8 cellular contexts compared by ENCODE assay signal in the genomic region with DNA sequence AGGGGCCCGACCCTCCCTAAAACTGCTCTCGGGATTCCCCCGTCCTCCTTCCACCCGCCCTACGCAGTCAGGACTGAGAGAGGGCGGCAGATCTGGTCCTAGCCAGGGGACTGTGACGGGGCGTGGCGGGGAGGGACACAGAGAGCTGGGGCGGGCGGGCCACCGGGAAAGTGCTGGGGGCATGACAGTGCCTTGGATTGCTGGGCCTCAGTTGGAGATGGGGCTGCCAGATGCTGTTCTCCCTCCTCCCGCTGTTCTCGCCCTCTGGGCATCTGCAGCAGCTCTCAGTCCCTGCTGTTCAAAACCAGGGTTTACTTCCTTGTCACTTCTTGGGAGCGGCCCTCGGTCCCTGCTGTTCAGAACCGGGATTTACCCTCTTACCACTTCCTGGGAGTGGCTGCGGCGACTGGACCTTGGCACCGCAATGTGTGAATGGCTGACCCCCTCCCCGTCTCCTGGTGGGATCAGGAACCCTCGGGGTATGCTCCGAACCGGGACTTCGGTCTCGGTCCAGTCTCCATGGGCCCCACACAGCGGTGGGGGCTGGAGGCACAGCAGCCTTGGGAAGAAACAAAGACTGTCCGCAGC. TPM values are rescaled to one million over a fixed set of nuclear protein-coding genes. Genes with fewer than 3 reads are reported as not detected.
DNase-seq lines count a peak whose midpoint lies in the region; FAIRE-seq and TF ChIP-seq lines count a peak whose summit lies in the region.

No MANE protein-coding gene starts in this region.

- 1 to 3% (median 2%) methylated on average over 18 to 28 of the region's 28 CpGs for WGBS in stomach, 5 donors

- H3K4me3 ChIP-seq in AG09309 (ENCODE audit: control insufficient read depth, low read depth, low read length) (peak overlapping the region; percentile 58), HEK293 (ENCODE audit: low read depth, low read length) (no peak overlapping the region), breast epithelium (peak overlapping the region; percentile 61 to 86 (median 70)), stomach (peak overlapping the region; percentile 54 to 79 (median 61))

- H3K27me3 ChIP-seq in breast epithelium (no peaks in the 10 kb centered on the region), stomach (peaks cover 0 to 49% (median 0%) of the 10 kb centered on the region in 3 donors)

- H3K36me3 ChIP-seq in HEK293 (ENCODE audit: control insufficient read depth in 2 of 2, insufficient read depth in 1 of 2, low read length in 2 of 2), result no peaks in the 10 kb centered on the region
- H3K36me3 ChIP-seq in breast epithelium, result no peaks in the 10 kb centered on the region
- H3K36me3 ChIP-seq in stomach, result no peaks in the 10 kb centered on the region

- no peak overlapping the region for H3K27ac ChIP-seq in HEK293 (ENCODE audit: extremely low read depth, low read depth, low read length)
- peak overlapping the region; percentile 65 to 72 for H3K27ac ChIP-seq in breast epithelium
- H3K27ac ChIP-seq in stomach, result peak overlapping the region; percentile 39 to 95 (median 86)

- no peak for DNase-seq in AG09309 (ENCODE audit: low read depth)
- peak; percentile 50 to 64 for DNase-seq in breast epithelium (ENCODE audit: low spot score in 2 of 2)
- DNase-seq in kidney glomerular epithelial cell (lab: John Stamatoyannopoulos, UW), result peak; percentile 1
- DNase-seq in stomach, result peak; percentile 81
- DNase-seq in GM19239 (ENCODE audit: insufficient read length, low spot score), result no peak
- no peak for DNase-seq in NCI-H2029 treated with DMSO at 0.1 percent for 48 hours (lab: John Stamatoyannopoulos, UW)
- DNase-seq in GF-D8 (lab: John Stamatoyannopoulos, UW), result no peak

- H3K4me1 ChIP-seq in HEK293 (ENCODE audit: control insufficient read depth, insufficient read depth, low read length), result peaks cover 4% of the 10 kb centered on the region; the same call in 1 of the 2 replicates
- peaks cover 4 to 10% of the 10 kb centered on the region in 2 donors for H3K4me1 ChIP-seq in breast epithelium
- H3K4me1 ChIP-seq in stomach, result peaks cover 46 to 68% (median 63%) of the 10 kb centered on the region in 4 donors

- H3K9me3 ChIP-seq in HEK293 (ENCODE audit: control insufficient read depth, insufficient read depth, low read depth, low read length), result no peaks in the 10 kb centered on the region
- H3K9me3 ChIP-seq in breast epithelium, result no peaks in the 10 kb centered on the region
- H3K9me3 ChIP-seq in stomach, result no peaks in the 10 kb centered on the region

- FAIRE-seq in GM19239 (lab: Jason Lieb, UNC), result no peak

- TF ChIP-seq EP300 in stomach (IDR thresholded peaks at IDR 0.05), result no peak

- TF ChIP-seq POLR2A in breast epithelium (IDR thresholded peaks at IDR 0.05) (no peak), stomach (IDR thresholded peaks at IDR 0.05) (peak in 1 of 4 donors; percentile 56)

- CTCF ChIA-PET in HEK293 (lab: Yijun Ruan, JAX), result interaction anchor here (1.2 to 3.6 kb wide), 2 partner anchors 8 to 187 kb away, joined by 6 to 16 read pairs; no protein-coding TSS in a partner anchor

- TF ChIP-seq CTCF in AG09309 (IDR thresholded peaks at IDR 0.05; ENCODE audit: control insufficient read depth, insufficient read depth, low read depth, low read length, missing control alignments) (peak; percentile 3), HEK293 (tag by site-specific recombination; IDR thresholded peaks at IDR 0.05) (no peak), breast epithelium (IDR thresholded peaks at IDR 0.05) (peak; percentile 44 to 64 (median 45)), stomach (IDR thresholded peaks at IDR 0.05) (peak in 4 of 7 experiments; percentile 35 to 75 (median 46))

- intact Hi-C loops in breast epithelium (cut with DNase I; ENCODE audit: low total_unique reads), result loop anchor here (10.0 kb wide), 1 partner anchor 184 kb away; no protein-coding TSS in a partner anchor
- intact Hi-C loops in stomach (cut with DNase I; ENCODE audit: low total_unique reads), result no loop called here

- POLR2A ChIA-PET in HEK293 (lab: Yijun Ruan, JAX), result interaction anchor here (0.6 to 0.7 kb wide), 2 partner anchors 117 to 446 kb away, joined by 3 to 6 read pairs; no protein-coding TSS in a partner anchor

TF ChIP-seq in HEK293, 187 proteins besides CTCF, POLR2A, EP300 and RAD21 (continues in another document):
- TF ChIP-seq SP3 (tag by site-specific recombination; IDR thresholded peaks at IDR 0.05) (no peak), ZNF555 (tag by site-specific recombination; conservative IDR thresholded peaks at IDR 0.05) (no peak), ZNF248 (tag by site-specific recombination; IDR thresholded peaks at IDR 0.05) (no peak), YY1 (tag by site-specific recombination; IDR thresholded peaks at IDR 0.05) (no peak), ZIC2 (tag by site-specific recombination; IDR thresholded peaks at IDR 0.05) (peak; percentile 73), ZNF112 (tag by site-specific recombination; IDR thresholded peaks at IDR 0.05) (no peak), ZNF341 (tag by site-specific recombination; IDR thresholded peaks at IDR 0.05; ENCODE audit: low read depth) (peak; percentile 64), KLF1 (tag by site-specific recombination; IDR thresholded peaks at IDR 0.05) (peak; percentile 82), SP2 (tag by site-specific recombination; IDR thresholded peaks at IDR 0.05) (0 out of 2 replicates have a peak, but pooled peaks have one; percentile 32), ZNF121 (tag by site-specific recombination; IDR thresholded peaks at IDR 0.05) (no peak), ZNF416 (tag by site-specific recombination; IDR thresholded peaks at IDR 0.05) (no peak), GLI4 (tag by site-specific recombination; IDR thresholded peaks at IDR 0.05) (no peak), ZNF610 (tag by site-specific recombination; IDR thresholded peaks at IDR 0.05; ENCODE audit: borderline replicate concordance) (no peak), ZBTB8A (tag by site-specific recombination; IDR thresholded peaks at IDR 0.05) (no peak), ZNF335 (tag by site-specific recombination; conservative IDR thresholded peaks at IDR 0.05) (no peak), ZNF391 (tag by site-specific recombination; IDR thresholded peaks at IDR 0.05; ENCODE audit: borderline replicate concordance, low read depth) (no peak), ZBTB7A (tag by site-specific recombination; IDR thresholded peaks at IDR 0.05; ENCODE audit: low read depth) (no peak)
- TF ChIP-seq, protein P1, sequence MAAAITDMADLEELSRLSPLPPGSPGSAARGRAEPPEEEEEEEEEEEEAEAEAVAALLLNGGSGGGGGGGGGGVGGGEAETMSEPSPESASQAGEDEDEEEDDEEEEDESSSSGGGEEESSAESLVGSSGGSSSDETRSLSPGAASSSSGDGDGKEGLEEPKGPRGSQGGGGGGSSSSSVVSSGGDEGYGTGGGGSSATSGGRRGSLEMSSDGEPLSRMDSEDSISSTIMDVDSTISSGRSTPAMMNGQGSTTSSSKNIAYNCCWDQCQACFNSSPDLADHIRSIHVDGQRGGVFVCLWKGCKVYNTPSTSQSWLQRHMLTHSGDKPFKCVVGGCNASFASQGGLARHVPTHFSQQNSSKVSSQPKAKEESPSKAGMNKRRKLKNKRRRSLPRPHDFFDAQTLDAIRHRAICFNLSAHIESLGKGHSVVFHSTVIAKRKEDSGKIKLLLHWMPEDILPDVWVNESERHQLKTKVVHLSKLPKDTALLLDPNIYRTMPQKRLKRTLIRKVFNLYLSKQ (tag by site-specific recombination; IDR thresholded peaks at IDR 0.05; ENCODE audit: borderline replicate concordance), result no peak
- TF ChIP-seq, protein P2, sequence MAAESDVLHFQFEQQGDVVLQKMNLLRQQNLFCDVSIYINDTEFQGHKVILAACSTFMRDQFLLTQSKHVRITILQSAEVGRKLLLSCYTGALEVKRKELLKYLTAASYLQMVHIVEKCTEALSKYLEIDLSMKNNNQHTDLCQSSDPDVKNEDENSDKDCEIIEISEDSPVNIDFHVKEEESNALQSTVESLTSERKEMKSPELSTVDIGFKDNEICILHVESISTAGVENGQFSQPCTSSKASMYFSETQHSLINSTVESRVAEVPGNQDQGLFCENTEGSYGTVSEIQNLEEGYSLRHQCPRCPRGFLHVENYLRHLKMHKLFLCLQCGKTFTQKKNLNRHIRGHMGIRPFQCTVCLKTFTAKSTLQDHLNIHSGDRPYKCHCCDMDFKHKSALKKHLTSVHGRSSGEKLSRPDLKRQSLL (tag by site-specific recombination; IDR thresholded peaks at IDR 0.05), result no peak
- TF ChIP-seq, protein P3, sequence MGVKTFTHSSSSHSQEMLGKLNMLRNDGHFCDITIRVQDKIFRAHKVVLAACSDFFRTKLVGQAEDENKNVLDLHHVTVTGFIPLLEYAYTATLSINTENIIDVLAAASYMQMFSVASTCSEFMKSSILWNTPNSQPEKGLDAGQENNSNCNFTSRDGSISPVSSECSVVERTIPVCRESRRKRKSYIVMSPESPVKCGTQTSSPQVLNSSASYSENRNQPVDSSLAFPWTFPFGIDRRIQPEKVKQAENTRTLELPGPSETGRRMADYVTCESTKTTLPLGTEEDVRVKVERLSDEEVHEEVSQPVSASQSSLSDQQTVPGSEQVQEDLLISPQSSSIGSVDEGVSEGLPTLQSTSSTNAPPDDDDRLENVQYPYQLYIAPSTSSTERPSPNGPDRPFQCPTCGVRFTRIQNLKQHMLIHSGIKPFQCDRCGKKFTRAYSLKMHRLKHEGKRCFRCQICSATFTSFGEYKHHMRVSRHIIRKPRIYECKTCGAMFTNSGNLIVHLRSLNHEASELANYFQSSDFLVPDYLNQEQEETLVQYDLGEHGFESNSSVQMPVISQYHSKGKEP (tag by site-specific recombination; IDR thresholded peaks at IDR 0.05), result no peak

RNA-seq across cellular contexts. Expression of a gene that starts 1.8 kb away (rescaled TPM):
- total RNA-seq in breast epithelium (10 to 100 TPM in 2 of 3 donors, 1 to 10 TPM in 1; 7.6 to 17.1 (median 13.1) TPM), stomach (10 to 100 TPM in 1 of 5 donors, 1 to 10 TPM in 4; 2.8 to 59.4 (median 7.6) TPM)
- polyA plus RNA-seq in stomach, result 10 to 100 TPM in 1 of 3 donors, 1 to 10 TPM in 2; 8.7 to 10.1 (median 9.3) TPM

RNA-seq across cellular contexts. Expression of a gene that starts 20.5 kb away (rescaled TPM):
- 10 to 100 TPM; 55.6 to 73.8 (median 58.3) TPM for total RNA-seq in breast epithelium
- total RNA-seq in stomach, result 100 to 1,000 TPM in 2 of 5 donors, 10 to 100 TPM in 3; 44.0 to 156 (median 61.1) TPM
- 100 to 1,000 TPM; 298 to 516 (median 464) TPM for polyA plus RNA-seq in stomach

RNA-seq across cellular contexts. Expression of a gene that starts 36.9 kb away (rescaled TPM):
- total RNA-seq in breast epithelium, result 1 to 10 TPM; 2.2 to 7.5 (median 4.5) TPM
- total RNA-seq in stomach, result 10 to 100 TPM in 3 of 5 donors, 1 to 10 TPM in 2; 1.8 to 70.1 (median 13.4) TPM
- polyA plus RNA-seq in stomach, result 10 to 100 TPM in 2 of 3 donors, 1 to 10 TPM in 1; 8.8 to 12.7 (median 12.4) TPM

RNA-seq across cellular contexts. Expression of a gene that starts 51.8 kb away (rescaled TPM):
- 10 to 100 TPM; 51.4 to 72.0 (median 54.1) TPM for total RNA-seq in breast epithelium
- 10 to 100 TPM; 12.3 to 85.3 (median 49.5) TPM for total RNA-seq in stomach
- polyA plus RNA-seq in stomach, result 10 to 100 TPM; 16.9 to 35.2 (median 28.9) TPM

Comparison
In these comparisons a context has a peak if more than half of its experiments do, and no peak if none do; other contexts are left out.
1. DNase-seq: peak in breast epithelium (2 of 2), kidney glomerular epithelial cell (single experiment) and stomach (single experiment); none in AG09309 (single experiment), GM19239 (single experiment), NCI-H2029 treated with DMSO at 0.1 percent for 48 hours (single experiment) and GF-D8 (single experiment).